ENCODE assay signal across 13 cellular contexts in the genomic region with DNA sequence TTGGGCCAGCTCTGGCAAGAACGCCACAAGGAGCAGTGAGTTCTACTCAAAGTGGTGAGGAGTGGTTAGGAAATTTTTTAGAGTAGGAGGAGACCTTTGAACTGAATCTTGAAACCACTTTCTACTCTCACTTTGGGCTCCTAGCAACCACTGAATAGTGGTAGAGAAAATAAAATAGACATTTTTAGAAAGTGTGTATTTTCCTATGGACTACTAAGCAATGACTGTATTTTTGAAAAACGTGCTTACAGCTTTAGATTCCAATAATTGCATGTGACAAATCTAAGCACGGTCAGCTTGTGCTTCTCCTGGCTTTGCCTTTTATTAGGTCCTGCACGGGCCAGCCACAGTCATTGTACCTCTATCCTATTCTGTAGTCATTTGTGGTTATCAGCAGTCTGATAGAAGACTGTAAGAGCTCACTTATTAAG. TPM values are rescaled to one million over a fixed set of nuclear protein-coding genes. Genes with fewer than 3 reads are reported as not detected.
DNase-seq lines count a peak whose midpoint lies in the region; ATAC-seq, FAIRE-seq and TF ChIP-seq lines count a peak whose summit lies in the region.
"Had no signal": no experiment of that assay in that cellular context is flagged by ENCODE, and none has a peak within 500 bp of the region (broad histone marks: within the 10 kb centered on the region; RNA-seq: fewer than 3 reads in every experiment).

No MANE protein-coding gene starts in this region.

- ATAC-seq in A549, result no peak
- peak; percentile 50 for ATAC-seq in GM19328 (IDR thresholded peaks at IDR 0.05; ENCODE audit: unreplicated experiment)
- peak; percentile 68 for ATAC-seq in HG03066 (IDR thresholded peaks at IDR 0.05; ENCODE audit: low read depth, unreplicated experiment)
- ATAC-seq in HG03196 (IDR thresholded peaks at IDR 0.05; ENCODE audit: unreplicated experiment), result no peak
- ATAC-seq: naive thymus-derived CD4-positive, alpha-beta T cell had no signal

- 60% methylated on average over 4 of the region's 4 CpGs for WGBS in A549 (ENCODE audit: missing lambda C conversion rate)
- WGBS in esophagus squamous epithelium, 2 donors, result 47 to 52% methylated on average over 4 of the region's 4 CpGs
- WGBS in SK-N-SH (ENCODE audit: low lambda C conversion rate), result 29% methylated on average over 4 of the region's 4 CpGs

- H3K79me2 ChIP-seq in SK-N-SH (ENCODE audit: insufficient read depth), result no peaks in the 10 kb centered on the region

- H3K27ac ChIP-seq in A549 (peak overlapping the region; percentile 27 to 34; a peak in 2 of 6 replicates), esophagus squamous epithelium (peak overlapping the region in 3 of 4 donors; percentile 19 to 53 (median 27)), SK-N-SH (ENCODE audit: low read depth in 2 of 2, low read length in 1 of 2) (no peak overlapping the region)

- H3K4me3 ChIP-seq in A549 (no peak overlapping the region), esophagus squamous epithelium (no peak overlapping the region), SK-N-SH (ENCODE audit: low read depth in 2 of 2, low read length in 1 of 2) (no peak overlapping the region)

- intact Hi-C loops in esophagus squamous epithelium (cut with DNase I), result no loop called here

- no peak overlapping the region for H3K9ac ChIP-seq in SK-N-SH

- no peak overlapping the region for H2AFZ ChIP-seq in SK-N-SH (ENCODE audit: low read depth)

- H3K27me3 ChIP-seq in esophagus squamous epithelium, result no peaks in the 10 kb centered on the region
- H3K27me3 ChIP-seq in SK-N-SH (ENCODE audit: insufficient read depth), result no peaks in the 10 kb centered on the region

- no peak for DNase-seq in A549 (ENCODE audit: low read depth in 1 of 2, low spot score in 1 of 2)
- no peak for DNase-seq in esophagus squamous epithelium (lab: John Stamatoyannopoulos, UW)
- no peak for DNase-seq in NOMO-1 treated with dmso at 0.1 percent for 144 hours (lab: John Stamatoyannopoulos, UW; ENCODE audit: unreplicated experiment)
- DNase-seq in SK-N-SH, result no peak
- no peak for DNase-seq in NK-92 treated with Interleukin-12 subunit alpha and Interleukin-12 subunit beta, amount 100 ng/mL, for 24 hours (lab: John Stamatoyannopoulos, UW)
- DNase-seq: activated effector memory CD4-positive, alpha-beta T cell treated with anti-CD3 and anti-CD28 coated beads, Interleukin-2, amount 50 U/mL, for 16 hours; effector CD4-positive, alpha-beta T cell; naive thymus-derived CD4-positive, alpha-beta T cell; NCI-H748 treated with DMSO at 0.1 percent for 48 hours; stimulated activated CD4-positive, alpha-beta T cell treated with anti-CD3 and anti-CD28 coated beads, Interleukin-4, amount 100 ng/mL, for 24 hours had no signal

- H4K20me1 ChIP-seq in SK-N-SH (ENCODE audit: insufficient read depth), result no peaks in the 10 kb centered on the region

- TF ChIP-seq CTCF in A549 (IDR thresholded peaks at IDR 0.05), result no peak
- TF ChIP-seq CTCF in esophagus squamous epithelium (IDR thresholded peaks at IDR 0.05), result no peak
- no peak for TF ChIP-seq CTCF in SK-N-SH (IDR thresholded peaks at IDR 0.05)

- POLR2A ChIA-PET in A549 (lab: Yijun Ruan, JAX), result no interaction called here
- POLR2A ChIA-PET in SK-N-SH (lab: Yijun Ruan, JAX), result no interaction called here

- peaks cover 22% of the 10 kb centered on the region for H3K4me1 ChIP-seq in A549
- peaks cover 7 to 58% (median 24%) of the 10 kb centered on the region in 3 donors for H3K4me1 ChIP-seq in esophagus squamous epithelium
- H3K4me1 ChIP-seq in SK-N-SH (ENCODE audit: control insufficient read depth in 1 of 2, insufficient read depth in 2 of 2, low read depth in 1 of 2, low read length in 1 of 2), result no peaks in the 10 kb centered on the region

- no peak for FAIRE-seq in A549 (lab: Jason Lieb, UNC)

- H3K9me3 ChIP-seq in A549 (no peaks in the 10 kb centered on the region), esophagus squamous epithelium (no peaks in the 10 kb centered on the region), SK-N-SH (no peaks in the 10 kb centered on the region)

- TF ChIP-seq POLR2A in A549 (IDR thresholded peaks at IDR 0.05; ENCODE audit: low read length) (no peak), esophagus squamous epithelium (IDR thresholded peaks at IDR 0.05) (no peak)

- CTCF ChIA-PET in A549 (lab: Yijun Ruan, JAX) (no interaction called here), SK-N-SH (lab: Yijun Ruan, JAX) (interaction anchor here (0.8 to 1.6 kb wide), 3 partner anchors 10 to 86 kb away, joined by 3 to 4 read pairs (median 4); no protein-coding TSS in a partner anchor)

- H3K9me2 ChIP-seq in SK-N-SH, result no peaks in the 10 kb centered on the region

- TF ChIP-seq EP300 in A549 (IDR thresholded peaks at IDR 0.05) (no peak), SK-N-SH (IDR thresholded peaks at IDR 0.05; ENCODE audit: borderline replicate concordance in 1 of 2, low read depth in 1 of 2, low read length in 1 of 2) (no peak)

- no peaks in the 10 kb centered on the region for H3F3A ChIP-seq in SK-N-SH (replicated peaks; ENCODE audit: insufficient read depth)

- H3K36me3 ChIP-seq in esophagus squamous epithelium, result no peaks in the 10 kb centered on the region
- H3K36me3 ChIP-seq in SK-N-SH (replicated peaks in 1 of 2; ENCODE audit: control insufficient read depth in 1 of 2, insufficient read depth in 2 of 2, low read length in 1 of 2), result no peaks in the 10 kb centered on the region

- TF ChIP-seq RAD21 in A549 (conservative IDR thresholded peaks at IDR 0.05 in 1 of 2, IDR thresholded peaks at IDR 0.05 in 1 of 2), result no peak
- TF ChIP-seq RAD21 in SK-N-SH (IDR thresholded peaks at IDR 0.05; ENCODE audit: low read length), result no peak

- H3K4me2 ChIP-seq in A549 (no peak overlapping the region), SK-N-SH (no peak overlapping the region)

TF ChIP-seq in A549, 52 proteins besides CTCF, POLR2A, EP300 and RAD21 (continues in another document):
- no peak for TF ChIP-seq PHF8 (IDR thresholded peaks at IDR 0.05; ENCODE audit: borderline replicate concordance, low read depth)
- TF ChIP-seq TFCP2L1 (CRISPR knock-in tag; IDR thresholded peaks at IDR 0.05), result no peak
- no peak for TF ChIP-seq NFE2L2 (conservative IDR thresholded peaks at IDR 0.05; ENCODE audit: low read length)
- TF ChIP-seq RFX5 (IDR thresholded peaks at IDR 0.05), result no peak
- TF ChIP-seq MAZ (IDR thresholded peaks at IDR 0.05; ENCODE audit: borderline replicate concordance, low read depth, low read length), result no peak
- TF ChIP-seq KDM1A (IDR thresholded peaks at IDR 0.05; ENCODE audit: low read depth), result no peak
- TF ChIP-seq SMC3 (IDR thresholded peaks at IDR 0.05), result no peak
- TF ChIP-seq, protein P1, sequence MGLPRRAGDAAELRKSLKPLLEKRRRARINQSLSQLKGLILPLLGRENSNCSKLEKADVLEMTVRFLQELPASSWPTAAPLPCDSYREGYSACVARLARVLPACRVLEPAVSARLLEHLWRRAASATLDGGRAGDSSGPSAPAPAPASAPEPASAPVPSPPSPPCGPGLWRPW (IDR thresholded peaks at IDR 0.05), result no peak
- TF ChIP-seq NPAS2 (CRISPR knock-in tag; IDR thresholded peaks at IDR 0.05; ENCODE audit: borderline replicate concordance), result no peak
- no peak for TF ChIP-seq ZSCAN20 (CRISPR knock-in tag; IDR thresholded peaks at IDR 0.05)
- no peak for TF ChIP-seq EHMT2 (IDR thresholded peaks at IDR 0.05; ENCODE audit: low read depth)

TF ChIP-seq in SK-N-SH, 30 proteins besides CTCF, POLR2A, EP300 and RAD21:
- TF ChIP-seq JUND (IDR thresholded peaks at IDR 0.05) (no peak), TEAD4 (IDR thresholded peaks at IDR 0.05; ENCODE audit: borderline replicate concordance, insufficient read depth) (no peak), RFX5 (IDR thresholded peaks at IDR 0.05; ENCODE audit: low read length) (no peak), NRF1 (IDR thresholded peaks at IDR 0.05; ENCODE audit: low read depth, low read length) (no peak), FOXJ3 (CRISPR knock-in tag; IDR thresholded peaks at IDR 0.05) (no peak), MXI1 (IDR thresholded peaks at IDR 0.05; ENCODE audit: low read depth, low read length) (no peak), SMC3 (IDR thresholded peaks at IDR 0.05; ENCODE audit: low read depth, low read length) (no peak), TAF1 (IDR thresholded peaks at IDR 0.05; ENCODE audit: borderline replicate concordance, low read depth, low read length) (no peak)

RNA-seq across cellular contexts. Expression of a gene that starts 8.7 kb away (rescaled TPM):
- 48.7 and 54.9 TPM in 2 replicates for polyA plus RNA-seq in A549 (2011; rRNA removed)
- polyA plus RNA-seq in A549 (2012; cell fraction: cytosol; rRNA removed), result 8.9 and 10.3 TPM in 2 replicates
- polyA plus RNA-seq in A549 (2012; cell fraction: nucleus; rRNA removed), result 7.4 and 9.9 TPM in 2 replicates
- polyA plus RNA-seq in A549 (2017; fragmentation: RNase III; extraction: RNeasy Plus Mini Kit Qiagen cat#74134 plus additional on column Dnase treatment), result 29.8 to 33.2 TPM (median 31.2 TPM) in 3 replicates
- 24.3 and 33.7 TPM in 2 replicates for polyA minus RNA-seq in A549 (2011; rRNA and poly(A)+ RNA removed)
- 10 to 100 TPM; 33.8 to 96.8 (median 84.8) TPM for total RNA-seq in esophagus squamous epithelium
- 11.5 and 16.7 TPM in 2 replicates for polyA plus RNA-seq in SK-N-SH (2012; rRNA removed)
- polyA plus RNA-seq in SK-N-SH (2012; cell fraction: cytosol; rRNA removed), result 18.5 and 18.7 TPM in 2 replicates
- polyA plus RNA-seq in SK-N-SH (2012; cell fraction: nucleus; rRNA removed), result 4.7 and 14.5 TPM in 2 replicates

RNA-seq across cellular contexts. Expression of a gene that starts 54.4 kb away (rescaled TPM):
- polyA plus RNA-seq in A549 (2011; rRNA removed), result not detected in 2 replicates
- not detected in 2 replicates for polyA plus RNA-seq in A549 (2012; cell fraction: cytosol; rRNA removed)
- polyA plus RNA-seq in A549 (2012; cell fraction: nucleus; rRNA removed), result not detected in 2 replicates
- not detected in 3 replicates for polyA plus RNA-seq in A549 (2017; fragmentation: RNase III; extraction: RNeasy Plus Mini Kit Qiagen cat#74134 plus additional on column Dnase treatment)
- not detected in 2 replicates for polyA minus RNA-seq in A549 (2011; rRNA and poly(A)+ RNA removed)
- not detected for total RNA-seq in esophagus squamous epithelium
- polyA plus RNA-seq in SK-N-SH (2012; rRNA removed), result not detected in 2 replicates
- not detected in 2 replicates for polyA plus RNA-seq in SK-N-SH (2012; cell fraction: cytosol; rRNA removed)
- polyA plus RNA-seq in SK-N-SH (2012; cell fraction: nucleus; rRNA removed), result not detected in 2 replicates
- total RNA-seq: naive thymus-derived CD4-positive, alpha-beta T cell had no signal
- polyA plus RNA-seq: naive thymus-derived CD4-positive, alpha-beta T cell had no signal

Comparison
In these comparisons a context has a peak if more than half of its experiments do, and no peak if none do; other contexts are left out.
1. ATAC-seq: peak in GM19328 (single experiment) and HG03066 (single experiment); none in A549 (0 of 2) and HG03196 (single experiment).
2. H3K27ac ChIP-seq: peak in A549 (2 of 2) and esophagus squamous epithelium (3 of 4); none in SK-N-SH (0 of 2).